Comparison of ENCODE assay signal across 17 cellular contexts in the genomic region with DNA sequence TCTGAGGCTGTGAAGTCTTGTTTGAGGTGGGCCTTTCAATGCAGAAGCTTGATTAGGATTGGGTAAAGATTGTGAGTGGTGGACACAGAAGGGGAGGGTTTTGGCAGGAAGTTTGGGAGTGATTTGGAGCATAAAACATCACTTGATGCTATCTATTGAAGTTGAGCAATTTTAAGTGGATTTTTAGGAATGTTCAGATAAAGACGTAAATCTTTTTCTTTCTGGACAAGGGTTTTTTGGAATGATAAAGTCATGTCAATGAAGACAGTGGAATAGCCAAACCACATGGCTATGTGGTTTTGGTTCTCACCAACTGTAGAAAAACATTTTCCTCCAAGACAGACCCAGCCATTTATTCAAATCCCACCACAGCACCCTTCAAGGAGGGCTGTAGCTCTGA.
"Had no signal": no experiment of that assay in that cellular context is flagged by ENCODE, and none has a peak within 500 bp of the region (broad histone marks: within the 10 kb centered on the region; RNA-seq: fewer than 3 reads in every experiment).

No MANE protein-coding gene starts in this region.

- H3K36me3 ChIP-seq: SJCRH30 had no signal

- H3K27me3 ChIP-seq: SJCRH30 had no signal

- H3K9me3 ChIP-seq: SJCRH30 had no signal

- H3K27ac ChIP-seq: HL-60, SJCRH30 had no signal

- DNase-seq: KBM-7, MV-4-11, NCI-H1048, NCI-H1105, NCI-H1417, NCI-H1436 treated with DMSO at 0.1 percent for 48 hours, NCI-H1694, NCI-H1930, NCI-H2081, NCI-H2107, NCI-H2227 treated with DMSO at 0.1 percent for 48 hours, NCI-H524, NCI-H526 treated with DMSO at 0.1 percent for 48 hours, NCI-H774, SHP77 treated with DMSO at 0.1 percent for 48 hours, SJCRH30 had no signal

- H3K4me3 ChIP-seq: SJCRH30 had no signal

- H3K4me1 ChIP-seq: SJCRH30 had no signal
